Comparison of ENCODE assay signal across 22 cellular contexts in genomic region chr17:41939044-41939695, GRCh38. TPM values are rescaled to one million over a fixed set of nuclear protein-coding genes. Genes with fewer than 3 reads are reported as not detected.
DNase-seq lines count a peak whose midpoint lies in the region; ATAC-seq, FAIRE-seq and TF ChIP-seq lines count a peak whose summit lies in the region.
"Had no signal": no experiment of that assay in that cellular context is flagged by ENCODE, and none has a peak within 500 bp of the region (broad histone marks: within the 10 kb centered on the region; RNA-seq: fewer than 3 reads in every experiment).

No MANE protein-coding gene starts in this region.

- H3K27me3 Mint-ChIP-seq in GM23338 (ENCODE audit: insufficient read depth, low read depth, poor library complexity) (peaks cover 11% of the 10 kb centered on the region), T-helper 17 cell (peaks cover 19% of the 10 kb centered on the region), glutamatergic neuron (ENCODE audit: unreplicated experiment) (peaks cover 3% of the 10 kb centered on the region), progenitor cell of endocrine pancreas (no peaks in the 10 kb centered on the region)

- no peaks in the 10 kb centered on the region for H4K20me1 ChIP-seq in GM23338 (replicated peaks; ENCODE audit: insufficient read depth)

- H3K36me3 ChIP-seq in GM23338 (ENCODE audit: insufficient read depth) (no peaks in the 10 kb centered on the region), pancreas (no peaks in the 10 kb centered on the region)
- H3K36me3 ChIP-seq: SJCRH30 had no signal

- H3K4me2 ChIP-seq in GM23338 = no peak overlapping the region
- H3K4me2 ChIP-seq: KMS-11 had no signal

- H3K27ac ChIP-seq in GM23338 (ENCODE audit: low read depth) = no peak overlapping the region
- no peak overlapping the region for H3K27ac ChIP-seq in pancreas
- H3K27ac ChIP-seq: C4-2B, KMS-11, SJCRH30 had no signal

- DNase-seq in D721Med (ENCODE audit: insufficient read length, low spot score) (peak; percentile 18), GM23338 (ENCODE audit: low spot score) (no peak), T-helper 17 cell (no peak), glutamatergic neuron (no peak), progenitor cell of endocrine pancreas (ENCODE audit: low spot score, unreplicated experiment) (no peak), pancreas (no peak), Kasumi-1 (lab: John Stamatoyannopoulos, UW) (no peak)
- DNase-seq: Calu3; CD8-positive, alpha-beta memory T cell; GOT3; HCEC 1CT; NCI-H1105 treated with DMSO at 0.1 percent for 48 hours; NCI-H2081 treated with DMSO at 0.1 percent for 48 hours; NCI-H446 treated with DMSO at 0.1 percent for 48 hours; OCI-M1; SJCRH30; T-helper 1 cell had no signal

- intact Hi-C loops in pancreas (cut with DNase I) = no loop called here

- no peak overlapping the region for H2AFZ ChIP-seq in GM23338

- 0 out of 2 replicates have a peak overlapping the region, but pooled peaks have one; percentile 32 for H3K27ac Mint-ChIP-seq in GM23338
- H3K27ac Mint-ChIP-seq in T-helper 17 cell = peak overlapping the region; percentile 81
- H3K27ac Mint-ChIP-seq in glutamatergic neuron (ENCODE audit: unreplicated experiment) = peak overlapping the region; percentile 54
- H3K27ac Mint-ChIP-seq in progenitor cell of endocrine pancreas = no peak overlapping the region

- FAIRE-seq in D721Med (lab: Jason Lieb, UNC) (no peak), pancreas (lab: Jason Lieb, UNC) (no peak)
- FAIRE-seq: A204.1, GM12891, RCC 7860 had no signal

- ATAC-seq in GM23338 (no peak), T-helper 17 cell (peak; percentile 18), pancreas (no peak)

- 84 to 92% methylated on average over 4 of the region's 4 CpGs for WGBS in pancreas, 2 donors

- no peaks in the 10 kb centered on the region; the same call in 1 of the 3 replicates for H3K4me1 Mint-ChIP-seq in GM23338
- peaks cover 3% of the 10 kb centered on the region for H3K4me1 Mint-ChIP-seq in T-helper 17 cell
- H3K4me1 Mint-ChIP-seq in glutamatergic neuron (ENCODE audit: low read depth, unreplicated experiment) = peaks cover 19% of the 10 kb centered on the region
- no peaks in the 10 kb centered on the region for H3K4me1 Mint-ChIP-seq in progenitor cell of endocrine pancreas (ENCODE audit: low read depth)
- H3K4me1 Mint-ChIP-seq: CD8-positive, alpha-beta memory T cell had no signal

- no peak overlapping the region for H3K4me3 ChIP-seq in GM23338
- no peak overlapping the region for H3K4me3 ChIP-seq in pancreas
- H3K4me3 ChIP-seq: SJCRH30 had no signal

- no peak overlapping the region for H3K4me3 Mint-ChIP-seq in GM23338
- peak overlapping the region; percentile 50 for H3K4me3 Mint-ChIP-seq in T-helper 17 cell
- H3K4me3 Mint-ChIP-seq in glutamatergic neuron (ENCODE audit: unreplicated experiment) = peak overlapping the region; percentile 61
- no peak overlapping the region for H3K4me3 Mint-ChIP-seq in progenitor cell of endocrine pancreas (ENCODE audit: low read depth)
- H3K4me3 Mint-ChIP-seq: CD8-positive, alpha-beta memory T cell had no signal

- no peaks in the 10 kb centered on the region for H3K9me2 ChIP-seq in GM23338 (ENCODE audit: insufficient read depth)

- H3K9me3 Mint-ChIP-seq in GM23338 = no peaks in the 10 kb centered on the region
- H3K9me3 Mint-ChIP-seq in glutamatergic neuron (ENCODE audit: unreplicated experiment) = peaks cover 3% of the 10 kb centered on the region
- no peaks in the 10 kb centered on the region for H3K9me3 Mint-ChIP-seq in progenitor cell of endocrine pancreas (ENCODE audit: low read depth)
- H3K9me3 Mint-ChIP-seq: CD8-positive, alpha-beta memory T cell had no signal

- H3K9me3 ChIP-seq in T-helper 17 cell (ENCODE audit: control insufficient read depth, low read length, poor library complexity, severe bottlenecking) = no peaks in the 10 kb centered on the region
- H3K9me3 ChIP-seq in pancreas = no peaks in the 10 kb centered on the region
- H3K9me3 ChIP-seq: SJCRH30 had no signal

- H3K27me3 ChIP-seq in GM23338 (ENCODE audit: insufficient read depth) (no peaks in the 10 kb centered on the region), pancreas (no peaks in the 10 kb centered on the region)
- H3K27me3 ChIP-seq: SJCRH30 had no signal

- no peak for TF ChIP-seq CTCF in D721Med (IDR thresholded peaks at IDR 0.05; ENCODE audit: insufficient read depth, missing control alignments)
- no peak for TF ChIP-seq CTCF in GM23338 (conservative IDR thresholded peaks at IDR 0.05; ENCODE audit: low read depth in 2 of 2)
- no peak for TF ChIP-seq CTCF in glutamatergic neuron (IDR thresholded peaks at IDR 0.05; ENCODE audit: partially characterized antibody, unreplicated experiment)
- TF ChIP-seq CTCF in progenitor cell of endocrine pancreas (IDR thresholded peaks at IDR 0.05; ENCODE audit: unreplicated experiment) = no peak
- TF ChIP-seq CTCF in pancreas (IDR thresholded peaks at IDR 0.05) = no peak

- H3K4me1 ChIP-seq in GM23338 (ENCODE audit: insufficient read depth) (no peaks in the 10 kb centered on the region), pancreas (peaks cover 8 to 15% (median 13%) of the 10 kb centered on the region in 3 donors)
- H3K4me1 ChIP-seq: SJCRH30 had no signal

- H3K36me3 Mint-ChIP-seq in GM23338 (ENCODE audit: low read depth) (peaks cover 3% of the 10 kb centered on the region; the same call in 1 of the 3 replicates), T-helper 17 cell (ENCODE audit: low read depth) (peaks cover 6% of the 10 kb centered on the region), glutamatergic neuron (ENCODE audit: unreplicated experiment) (no peaks in the 10 kb centered on the region), progenitor cell of endocrine pancreas (ENCODE audit: insufficient read depth) (peaks cover 6% of the 10 kb centered on the region)

- H3K79me2 ChIP-seq in GM23338 (replicated peaks; ENCODE audit: insufficient read depth) = no peaks in the 10 kb centered on the region

- H3F3A ChIP-seq in GM23338 (replicated peaks; ENCODE audit: low read depth) = no peaks in the 10 kb centered on the region

TF ChIP-seq in GM23338, 12 proteins besides CTCF, POLR2A, EP300 and RAD21 (continues in another document):
- TF ChIP-seq REST (IDR thresholded peaks at IDR 0.05; ENCODE audit: unreplicated experiment) = no peak
- TF ChIP-seq CREB1 (CRISPR knock-in tag; IDR thresholded peaks at IDR 0.05; ENCODE audit: low read depth) = no peak
- no peak for TF ChIP-seq EZH2phosphoT487 (IDR thresholded peaks at IDR 0.05; ENCODE audit: unreplicated experiment)
- no peak for TF ChIP-seq JUNB (IDR thresholded peaks at IDR 0.05; ENCODE audit: unreplicated experiment)
- no peak for TF ChIP-seq ZNF331 (CRISPR knock-in tag; IDR thresholded peaks at IDR 0.05; ENCODE audit: low read depth)
- TF ChIP-seq EZH2 (IDR thresholded peaks at IDR 0.05; ENCODE audit: low read depth, unreplicated experiment) = no peak
- TF ChIP-seq STAT1 (IDR thresholded peaks at IDR 0.05; ENCODE audit: unreplicated experiment) = no peak
- no peak for TF ChIP-seq NANOG (IDR thresholded peaks at IDR 0.05; ENCODE audit: borderline replicate concordance)

RNA-seq across cellular contexts. Expression of gene ODAD4, which starts 8.8 kb away (rescaled TPM):
- 0.12 and 1.8 TPM in 2 replicates for total RNA-seq in GM23338 (2014; rRNA removed; shearing (Covaris generic))
- polyA plus RNA-seq in GM23338 (2016; fragmentation: Nextera tagmentation; extraction: Ambion mirVana) (0.54 and 1.7 TPM in 2 replicates), pancreas (1 to 10 TPM; 1.2 to 4.1 TPM)
- total RNA-seq in T-helper 17 cell (1 to 10 TPM; 3.7 to 4.3 TPM), glutamatergic neuron (ENCODE audit: unreplicated experiment) (3.4 TPM), progenitor cell of endocrine pancreas (6.3 and 7.1 TPM in 2 replicates), pancreas (under 1 TPM; 0.20 to 0.98 (median 0.57) TPM)

RNA-seq across cellular contexts. Expression of gene ACLY, which starts 20.4 kb away (rescaled TPM):
- 412 and 439 TPM in 2 replicates for total RNA-seq in GM23338 (2014; rRNA removed; shearing (Covaris generic))
- polyA plus RNA-seq in GM23338 (2016; fragmentation: Nextera tagmentation; extraction: Ambion mirVana) (119 and 121 TPM in 2 replicates), pancreas (10 to 100 TPM; 22.0 to 68.7 TPM)
- total RNA-seq in T-helper 17 cell (10 to 100 TPM; 65.5 to 73.4 TPM), glutamatergic neuron (ENCODE audit: unreplicated experiment) (625 TPM), progenitor cell of endocrine pancreas (186 and 188 TPM in 2 replicates), pancreas (100 to 1,000 TPM in 1 of 6 donors, 10 to 100 TPM in 5; 38.6 to 101 (median 58.3) TPM)

RNA-seq across cellular contexts. Expression of gene CNP, which starts 27.4 kb away (rescaled TPM):
- 40.3 and 47.8 TPM in 2 replicates for total RNA-seq in GM23338 (2014; rRNA removed; shearing (Covaris generic))
- polyA plus RNA-seq in GM23338 (2016; fragmentation: Nextera tagmentation; extraction: Ambion mirVana) (28.3 and 30.8 TPM in 2 replicates), pancreas (10 to 100 TPM; 26.4 to 34.4 TPM)
- total RNA-seq in T-helper 17 cell (10 to 100 TPM; 21.0 to 23.4 TPM), glutamatergic neuron (ENCODE audit: unreplicated experiment) (51.5 TPM), progenitor cell of endocrine pancreas (98.7 and 102 TPM in 2 replicates), pancreas (10 to 100 TPM; 26.3 to 45.8 (median 32.1) TPM)

Comparison
In these comparisons a context has a peak if more than half of its experiments do, and no peak if none do; other contexts are left out.
1. H3K4me3 Mint-ChIP-seq: peak in T-helper 17 cell (single experiment) and glutamatergic neuron (single experiment); none in GM23338 (single experiment) and progenitor cell of endocrine pancreas (single experiment).